In genomic region chr12:98503343-98503592, GRCh38 we compare ENCODE assay signal across 8 cellular contexts.
DNase-seq lines count a peak whose midpoint lies in the region; ATAC-seq and TF ChIP-seq lines count a peak whose summit lies in the region.

No MANE protein-coding gene starts in this region.

- H3K9me3 Mint-ChIP-seq in T-helper 2 cell treated with Interferon-gamma antibody and Interleukin-4, amounts not matched to agents 5 μg/mL and 100 μg/mL, for 36 hours: no peaks in the 10 kb centered on the region

- peak overlapping the region; percentile 90 for H3K27ac ChIP-seq in rectal smooth muscle tissue (ENCODE audit: low read depth, low read length)

- ATAC-seq in HG02610 (IDR thresholded peaks at IDR 0.05; ENCODE audit: unreplicated experiment): peak; percentile 68

- TF ChIP-seq CTCF in GM12865 (IDR thresholded peaks at IDR 0.05; ENCODE audit: insufficient read depth, low read depth, low read length, missing control alignments) (no peak), astrocyte of the cerebellum (IDR thresholded peaks at IDR 0.05; ENCODE audit: low read depth, low read length, missing control alignments) (no peak)

- peak overlapping the region; percentile 66 for H3K9ac ChIP-seq in rectal smooth muscle tissue (ENCODE audit: low read length)

- peaks cover 30% of the 10 kb centered on the region for H3K4me1 Mint-ChIP-seq in T-helper 2 cell treated with Interferon-gamma antibody and Interleukin-4, amounts not matched to agents 5 μg/mL and 100 μg/mL, for 36 hours (ENCODE audit: low read depth)

- H3K4me3 Mint-ChIP-seq in T-helper 2 cell treated with Interferon-gamma antibody and Interleukin-4, amounts not matched to agents 5 μg/mL and 100 μg/mL, for 36 hours: peak overlapping the region; percentile 91

- peaks cover 15% of the 10 kb centered on the region for H3K27me3 Mint-ChIP-seq in T-helper 2 cell treated with Interferon-gamma antibody and Interleukin-4, amounts not matched to agents 5 μg/mL and 100 μg/mL, for 36 hours (ENCODE audit: low read depth)

- H3K4me1 ChIP-seq in rectal smooth muscle tissue (ENCODE audit: control insufficient read depth, insufficient read depth, low read length): peaks cover 2% of the 10 kb centered on the region

- peak; percentile 95 for DNase-seq in GM12865 (ENCODE audit: low read depth)
- peak; percentile 80 for DNase-seq in NCI-H1105 (lab: John Stamatoyannopoulos, UW)
- peak; percentile 85 for DNase-seq in T-helper 2 cell treated with Interferon-gamma antibody and Interleukin-4, amounts not matched to agents 5 μg/mL and 100 μg/mL, for 36 hours (ENCODE audit: low spot score)
- peak; percentile 90 for DNase-seq in astrocyte of the cerebellum (ENCODE audit: low read depth)
- DNase-seq in hepatic stellate cell (ENCODE audit: low spot score): peak; percentile 76
- no peak for DNase-seq in DMS114 treated with DMSO at 0.1 percent for 48 hours (lab: John Stamatoyannopoulos, UW; ENCODE audit: unreplicated experiment)

- in situ Hi-C loops in astrocyte of the cerebellum (cut with HindIII; ENCODE audit: low sequenced_read_pairs): no loop called here

- H3K36me3 Mint-ChIP-seq in T-helper 2 cell treated with Interferon-gamma antibody and Interleukin-4, amounts not matched to agents 5 μg/mL and 100 μg/mL, for 36 hours (ENCODE audit: low read depth): peaks cover 2% of the 10 kb centered on the region

- H3K4me3 ChIP-seq in GM12865 (ENCODE audit: low read depth, low read length) (peak overlapping the region; percentile 76), astrocyte of the cerebellum (ENCODE audit: low read depth, low read length) (peak overlapping the region; percentile 75), rectal smooth muscle tissue (ENCODE audit: low read length) (peak overlapping the region; percentile 72)

- H3K27me3 ChIP-seq in rectal smooth muscle tissue (ENCODE audit: control insufficient read depth, insufficient read depth, low read length): no peaks in the 10 kb centered on the region

- peak overlapping the region; percentile 98 for H3K27ac Mint-ChIP-seq in T-helper 2 cell treated with Interferon-gamma antibody and Interleukin-4, amounts not matched to agents 5 μg/mL and 100 μg/mL, for 36 hours

- no peaks in the 10 kb centered on the region for H3K36me3 ChIP-seq in rectal smooth muscle tissue (ENCODE audit: control insufficient read depth, insufficient read depth, low read length)
